4 cellular contexts compared by ENCODE assay signal in the genomic region with DNA sequence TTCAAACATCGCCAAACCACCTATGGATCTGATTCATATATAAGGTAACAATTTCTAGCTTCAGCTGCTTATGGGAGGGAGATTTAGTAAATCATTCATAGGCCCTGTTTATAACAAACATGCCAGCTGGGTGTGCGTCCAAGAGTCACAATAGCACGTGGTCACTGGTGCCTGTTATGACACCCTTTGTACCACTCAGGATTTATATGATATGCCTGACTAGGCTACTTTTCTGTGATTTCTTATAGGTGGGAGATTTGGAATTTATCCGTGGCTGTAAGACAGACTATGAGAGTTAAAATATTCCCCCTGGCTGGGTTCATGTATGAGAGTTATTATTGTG. TPM values are rescaled to one million over a fixed set of nuclear protein-coding genes. Genes with fewer than 3 reads are reported as not detected.
"Had no signal": no experiment of that assay in that cellular context is flagged by ENCODE, and none has a peak within 500 bp of the region (broad histone marks: within the 10 kb centered on the region; RNA-seq: fewer than 3 reads in every experiment).

No MANE protein-coding gene starts in this region.

RNA-seq across cellular contexts. Expression of a gene that starts 13.1 kb away (rescaled TPM):
- total RNA-seq: LHCN-M2, M059J, MCF 10A, NCI-H460 had no signal
